Comparison of ENCODE assay signal across 23 cellular contexts in the genomic region with DNA sequence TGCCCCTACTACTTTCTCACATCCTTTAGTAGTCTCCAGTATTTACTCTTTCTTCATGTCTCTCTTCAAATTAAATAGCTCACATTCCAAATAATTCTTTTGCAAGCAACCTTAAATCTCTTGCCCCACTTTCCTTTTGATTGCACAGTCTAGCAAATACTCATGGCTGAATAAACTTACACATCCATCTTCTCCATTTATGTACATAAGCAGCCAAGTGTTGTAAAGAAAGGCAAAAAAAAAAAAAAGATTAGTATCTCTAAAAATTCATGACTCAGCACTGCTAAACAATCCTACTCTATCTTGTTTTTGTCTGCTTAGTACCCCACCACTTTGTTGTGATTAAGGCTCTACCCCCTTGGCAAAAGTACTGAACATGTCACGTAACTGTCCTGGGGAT. TPM values are rescaled to one million over a fixed set of nuclear protein-coding genes. Genes with fewer than 3 reads are reported as not detected.
A peak's percentile ranks its signal among the peaks of the same experiment; 100 is the strongest.
DNase-seq lines count a peak whose midpoint lies in the region; ATAC-seq, FAIRE-seq and TF ChIP-seq lines count a peak whose summit lies in the region.
"Had no signal": no experiment of that assay in that cellular context is flagged by ENCODE, and none has a peak within 500 bp of the region (broad histone marks: within the 10 kb centered on the region; RNA-seq: fewer than 3 reads in every experiment).

No MANE protein-coding gene starts in this region.

- no peak overlapping the region for H3K4me3 ChIP-seq in AG04449 (ENCODE audit: low read depth, low read length)
- H3K4me3 ChIP-seq in astrocyte (ENCODE audit: insufficient read depth, low read depth, low read length): no peak overlapping the region
- H3K4me3 ChIP-seq in fibroblast of the aortic adventitia (ENCODE audit: low read depth, low read length): no peak overlapping the region
- no peak overlapping the region for H3K4me3 ChIP-seq in HAP-1
- H3K4me3 ChIP-seq: GM12878, Peyer's patch, SK-N-MC had no signal

- H3K27me3 ChIP-seq in astrocyte (ENCODE audit: insufficient read depth, low read length) (no peaks in the 10 kb centered on the region), HAP-1 (ENCODE audit: low read depth) (no peaks in the 10 kb centered on the region)
- H3K27me3 ChIP-seq: Peyer's patch had no signal

- no peaks in the 10 kb centered on the region for H3K27me3 Mint-ChIP-seq in astrocyte (ENCODE audit: low read depth, unreplicated experiment)

- H3K36me3 ChIP-seq in astrocyte (ENCODE audit: insufficient read depth, low read length) (no peaks in the 10 kb centered on the region), HAP-1 (replicated peaks) (no peaks in the 10 kb centered on the region)
- H3K36me3 ChIP-seq: Peyer's patch had no signal

- in situ Hi-C loops in HAP-1 (cut with MboI; ENCODE audit: low sequenced_read_pairs): no loop called here

- H3K9me3 ChIP-seq in astrocyte (ENCODE audit: insufficient read depth, low read depth, low read length): no peaks in the 10 kb centered on the region
- H3K9me3 ChIP-seq in HAP-1: no peaks in the 10 kb centered on the region
- H3K9me3 ChIP-seq: Peyer's patch had no signal

- no peak overlapping the region for H2AFZ ChIP-seq in astrocyte (ENCODE audit: low read depth, low read length)

- H3K36me3 Mint-ChIP-seq in astrocyte (ENCODE audit: low read depth, unreplicated experiment): no peaks in the 10 kb centered on the region

- H4K20me1 ChIP-seq in astrocyte (ENCODE audit: insufficient read depth, low read length): no peaks in the 10 kb centered on the region

- no peaks in the 10 kb centered on the region for H3K4me1 ChIP-seq in astrocyte (ENCODE audit: insufficient read depth, low read length)
- no peaks in the 10 kb centered on the region for H3K4me1 ChIP-seq in HAP-1
- H3K4me1 ChIP-seq: Peyer's patch had no signal

- CTCF ChIA-PET in AG04449 (lab: Yijun Ruan, JAX): no interaction called here

- no peaks in the 10 kb centered on the region for H3K9me3 Mint-ChIP-seq in astrocyte (ENCODE audit: unreplicated experiment)

- DNase-seq in AG04449 (ENCODE audit: low read depth, low spot score) (peak; percentile 31), GM04503 (ENCODE audit: low read depth) (peak; percentile 23), astrocyte (ENCODE audit: low read depth) (peak; percentile 39), fibroblast of the aortic adventitia (ENCODE audit: low read depth) (peak; percentile 63), HAP-1 (ENCODE audit: low spot score in 2 of 2) (no peak), cerebellar cortex (ENCODE audit: low spot score) (no peak), NCI-H526 (lab: John Stamatoyannopoulos, UW) (no peak)
- DNase-seq: COR-L47, DMS153, NCI-H1048, NCI-H146, NCI-H2081, NCI-H774, Peyer's patch, Right ventricle myocardium superior had no signal

- no peak overlapping the region for H3K27ac Mint-ChIP-seq in astrocyte (ENCODE audit: unreplicated experiment)

- no peak overlapping the region for H3K27ac ChIP-seq in astrocyte (ENCODE audit: low read depth, low read length)
- H3K27ac ChIP-seq: KMS-11, Peyer's patch, SK-N-MC had no signal

- H3K79me2 ChIP-seq in astrocyte (ENCODE audit: insufficient read depth, low read length): no peaks in the 10 kb centered on the region

- no peak for FAIRE-seq in astrocyte (lab: Jason Lieb, UNC)
- FAIRE-seq: GM12878, GM18507 had no signal

- ATAC-seq in GM21447 (IDR thresholded peaks at IDR 0.05; ENCODE audit: unreplicated experiment): no peak
- ATAC-seq: GM12878 had no signal

- POLR2A ChIA-PET in AG04449 (lab: Yijun Ruan, JAX): no interaction called here

- no peak overlapping the region for H3K4me3 Mint-ChIP-seq in astrocyte (ENCODE audit: unreplicated experiment)

- no peak overlapping the region for H3K9ac ChIP-seq in astrocyte (ENCODE audit: low read length)
- H3K9ac ChIP-seq: KMS-11 had no signal

- H3K4me1 Mint-ChIP-seq in astrocyte (ENCODE audit: low read depth, unreplicated experiment): peaks cover 2% of the 10 kb centered on the region

- no peak for TF ChIP-seq CTCF in AG04449 (IDR thresholded peaks at IDR 0.05; ENCODE audit: insufficient read depth, low read length, missing control alignments)
- no peak for TF ChIP-seq CTCF in astrocyte (IDR thresholded peaks at IDR 0.05; ENCODE audit: insufficient read depth, low read depth, low read length)
- no peak for TF ChIP-seq CTCF in fibroblast of the aortic adventitia (IDR thresholded peaks at IDR 0.05; ENCODE audit: insufficient read depth, low read length)

- H3K4me2 ChIP-seq in astrocyte (ENCODE audit: low read length): no peak overlapping the region
- H3K4me2 ChIP-seq: KMS-11 had no signal

RNA-seq across cellular contexts. Expression of gene F13B, which starts 42.6 kb away (rescaled TPM):
- total RNA-seq in astrocyte (not detected in 2 replicates), fibroblast of the aortic adventitia (ENCODE audit: low replicate concordance) (not detected in 2 replicates)
- total RNA-seq: A673, GM12878, M059J, Peyer's patch, Right ventricle myocardium superior had no signal

RNA-seq across cellular contexts. Expression of gene CFHR5, which starts 47.1 kb away (rescaled TPM):
- total RNA-seq in astrocyte (not detected in 2 replicates), fibroblast of the aortic adventitia (ENCODE audit: low replicate concordance) (not detected in 2 replicates)
- total RNA-seq: A673, GM12878, M059J, NCI-H460, Peyer's patch, Right ventricle myocardium superior had no signal

Comparison
In these comparisons a context has a peak if more than half of its experiments do, and no peak if none do; other contexts are left out.
1. DNase-seq: peak in AG04449 (single experiment), GM04503 (single experiment), astrocyte (single experiment) and fibroblast of the aortic adventitia (single experiment); none in HAP-1 (0 of 2), cerebellar cortex (single experiment) and NCI-H526 (0 of 2).